Comparison of ENCODE assay signal across 25 cellular contexts in the genomic region with DNA sequence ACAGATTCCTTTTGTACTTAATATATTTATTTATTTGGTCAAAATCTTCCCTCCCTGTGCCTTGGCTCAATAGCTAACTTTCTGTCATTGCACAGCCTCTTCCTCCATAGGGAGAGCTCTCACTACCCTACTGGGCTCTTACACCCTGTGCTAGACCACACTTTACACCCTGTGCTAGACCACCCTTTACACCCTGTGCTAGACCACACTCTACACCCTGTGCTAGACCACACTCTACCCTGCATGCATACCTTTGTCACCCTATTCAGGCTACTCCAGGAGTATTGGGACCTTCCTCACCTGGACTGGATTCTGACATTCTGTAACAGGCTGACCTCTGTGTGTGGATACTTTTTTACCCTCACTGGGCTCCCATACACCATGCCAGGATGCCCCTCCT.
"Had no signal": no experiment of that assay in that cellular context is flagged by ENCODE, and none has a peak within 500 bp of the region (broad histone marks: within the 10 kb centered on the region; RNA-seq: fewer than 3 reads in every experiment).

No MANE protein-coding gene starts in this region.

- H3K4me1 ChIP-seq: colonic mucosa, esophagus squamous epithelium, gastrocnemius medialis, heart right ventricle, left lung, lower lobe of right lung had no signal

- H3K9me3 ChIP-seq: colonic mucosa, esophagus squamous epithelium, gastrocnemius medialis, heart right ventricle, lower lobe of right lung, mucosa of descending colon had no signal

- H3K27ac Mint-ChIP-seq: dendritic cell treated with granulocyte-macrophage colony-stimulating factor and Interleukin-4, amounts not matched to agents 40 ng/mL and 50 ng/mL, for 4 days; effector memory CD8-positive, alpha-beta T cell; endodermal cell; mesothelial cell of epicardium had no signal

- H3K4me3 Mint-ChIP-seq: dendritic cell treated with granulocyte-macrophage colony-stimulating factor and Interleukin-4, amounts not matched to agents 40 ng/mL and 50 ng/mL, for 4 days; effector memory CD8-positive, alpha-beta T cell; endodermal cell; mesothelial cell of epicardium had no signal

- H3K4me3 ChIP-seq: colonic mucosa, esophagus squamous epithelium, gastrocnemius medialis, heart right ventricle, left lung, lower lobe of right lung, mucosa of descending colon had no signal

- H3K27ac ChIP-seq: colonic mucosa, epithelial cell of prostate, esophagus squamous epithelium, gastrocnemius medialis, heart right ventricle, left lung, lower lobe of right lung had no signal

- H3K36me3 ChIP-seq: colonic mucosa, esophagus squamous epithelium, gastrocnemius medialis, heart right ventricle, left lung, lower lobe of right lung had no signal

- H3K36me3 Mint-ChIP-seq: mesothelial cell of epicardium had no signal

- H3K4me1 Mint-ChIP-seq: endodermal cell, mesothelial cell of epicardium had no signal

- H3K27me3 ChIP-seq: colonic mucosa, esophagus squamous epithelium, gastrocnemius medialis, heart right ventricle, left lung had no signal

- H3K9me3 Mint-ChIP-seq: endodermal cell, mesothelial cell of epicardium had no signal

- H3K27me3 Mint-ChIP-seq: dendritic cell treated with granulocyte-macrophage colony-stimulating factor and Interleukin-4, amounts not matched to agents 40 ng/mL and 50 ng/mL, for 4 days; effector memory CD8-positive, alpha-beta T cell had no signal

- DNase-seq: cerebellar nuclear complex; colonic mucosa; cortex of kidney; effector CD8-positive, alpha-beta T cell; effector memory CD8-positive, alpha-beta T cell; endodermal cell; erythroblast; esophagus squamous epithelium; foreskin fibroblast; foreskin melanocyte; gastrocnemius medialis; glutamatergic neuron; head of caudate nucleus; heart right ventricle; hippocampal formation; left cardiac atrium; left lung; left ventricle myocardium superior; lower lobe of right lung; mesenchymal stem cell; mucosa of descending colon had no signal

- ATAC-seq: effector memory CD8-positive, alpha-beta T cell; esophagus mucosa; gastrocnemius medialis; heart right ventricle; left cardiac atrium; left lung; left ventricle myocardium superior; mucosa of descending colon had no signal
